In the genomic region with DNA sequence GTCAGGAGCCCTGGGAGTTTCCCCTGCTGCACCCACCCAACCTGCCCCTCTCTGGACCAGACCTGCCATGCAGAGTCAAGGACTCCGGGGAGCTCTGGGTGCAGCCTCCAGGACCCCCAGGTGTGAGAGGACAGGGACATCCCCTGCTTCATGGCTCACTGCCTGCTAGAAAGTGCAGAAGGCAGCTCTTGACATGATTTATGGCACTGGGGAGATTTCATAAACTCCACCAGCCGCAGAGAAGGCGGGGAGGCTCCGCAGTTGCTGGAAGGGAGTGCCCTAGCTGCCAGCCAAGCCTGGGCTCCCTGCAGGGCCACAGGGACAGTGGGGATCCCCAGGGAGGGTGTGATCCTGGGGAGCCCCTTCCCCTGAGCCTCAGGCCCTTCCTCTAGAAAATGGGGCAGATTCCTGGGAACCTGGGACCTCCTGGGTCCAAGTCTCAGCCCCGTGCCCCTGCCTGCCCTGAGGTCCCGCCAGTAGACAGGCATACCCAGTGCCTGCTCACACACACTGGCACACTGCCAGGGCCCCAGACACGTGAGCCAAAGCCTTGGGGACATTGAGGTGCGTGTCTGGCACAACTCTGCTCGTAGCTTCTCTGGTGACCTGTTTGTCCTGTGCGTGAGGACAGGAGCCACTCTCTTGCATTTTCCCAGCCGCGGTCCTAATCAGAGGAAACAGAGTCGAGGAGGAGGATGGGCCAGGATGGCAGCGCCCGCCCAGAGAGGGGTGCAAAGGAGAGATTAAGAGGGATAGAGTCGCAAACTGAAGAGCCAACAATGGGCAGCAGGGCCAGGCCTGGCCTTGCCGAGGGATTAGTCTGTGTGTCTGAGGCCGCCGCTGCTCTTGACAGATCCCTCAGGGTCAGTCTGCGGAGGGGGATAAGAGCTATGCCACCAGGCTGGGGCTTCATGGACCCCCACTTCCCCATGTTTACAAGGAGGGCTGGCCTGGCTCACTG, we compare ENCODE assay signal across 9 cellular contexts. TPM values are rescaled to one million over a fixed set of nuclear protein-coding genes. Genes with fewer than 3 reads are reported as not detected.
DNase-seq lines count a peak whose midpoint lies in the region; ATAC-seq and TF ChIP-seq lines count a peak whose summit lies in the region.
"Had no signal": no experiment of that assay in that cellular context is flagged by ENCODE, and none has a peak within 500 bp of the region (broad histone marks: within the 10 kb centered on the region; RNA-seq: fewer than 3 reads in every experiment).

No MANE protein-coding gene starts in this region.

- no peaks in the 10 kb centered on the region for H3K27me3 Mint-ChIP-seq in activated T-helper 17 cell treated with anti-CD3 and anti-CD28 coated beads, Interleukin-2, amount 50 U/mL, for 72 hours

- H3K9me3 ChIP-seq in mucosa of descending colon (no peaks in the 10 kb centered on the region), SJCRH30 (replicated peaks) (no peaks in the 10 kb centered on the region)

- H3K9me3 Mint-ChIP-seq in activated T-helper 17 cell treated with anti-CD3 and anti-CD28 coated beads, Interleukin-2, amount 50 U/mL, for 72 hours: no peaks in the 10 kb centered on the region
- H3K9me3 Mint-ChIP-seq: T-helper 2 cell treated with Interferon-gamma antibody and Interleukin-4, amounts not matched to agents 5 μg/mL and 100 μg/mL, for 36 hours had no signal

- H3K27me3 ChIP-seq in SJCRH30: no peaks in the 10 kb centered on the region

- H3K27ac Mint-ChIP-seq in activated T-helper 17 cell treated with anti-CD3 and anti-CD28 coated beads, Interleukin-2, amount 50 U/mL, for 72 hours: no peak overlapping the region
- H3K27ac Mint-ChIP-seq: T-helper 2 cell treated with Interferon-gamma antibody and Interleukin-4, amounts not matched to agents 5 μg/mL and 100 μg/mL, for 36 hours had no signal

- no peak for TF ChIP-seq CTCF in GM12865 (IDR thresholded peaks at IDR 0.05; ENCODE audit: insufficient read depth, low read depth, low read length, missing control alignments)
- TF ChIP-seq CTCF in mucosa of descending colon (IDR thresholded peaks at IDR 0.05): no peak

- peak; percentile 78 for ATAC-seq in mucosa of descending colon
- no peak for ATAC-seq in activated T-helper 17 cell treated with anti-CD3 and anti-CD28 coated beads, Interleukin-2, amount 50 U/mL, for 72 hours (replicated peaks)

- H3K4me1 ChIP-seq in mucosa of descending colon (ENCODE audit: low read depth): no peaks in the 10 kb centered on the region
- no peaks in the 10 kb centered on the region for H3K4me1 ChIP-seq in SJCRH30

- DNase-seq in GM12865 (ENCODE audit: low read depth): peak; percentile 29
- DNase-seq in NCI-H1694 (lab: John Stamatoyannopoulos, UW): peak; percentile 65
- DNase-seq in SHP77 (lab: John Stamatoyannopoulos, UW): peak; percentile 77 to 78
- peak in 2 of 3 donors; percentile 33 to 41 for DNase-seq in mucosa of descending colon
- no peak for DNase-seq in activated CD4-positive, alpha-beta T cell treated with anti-CD3 and anti-CD28 coated beads for 1 hour
- DNase-seq in NCI-H146 treated with DMSO at 0.1 percent for 48 hours (lab: John Stamatoyannopoulos, UW; ENCODE audit: unreplicated experiment): no peak
- no peak for DNase-seq in SJCRH30

- H3K4me3 ChIP-seq in GM12865 (ENCODE audit: low read depth, low read length) (no peak overlapping the region), mucosa of descending colon (no peak overlapping the region), SJCRH30 (no peak overlapping the region)

- H3K27ac ChIP-seq in SJCRH30: no peak overlapping the region

- no peak overlapping the region for H3K4me3 Mint-ChIP-seq in activated T-helper 17 cell treated with anti-CD3 and anti-CD28 coated beads, Interleukin-2, amount 50 U/mL, for 72 hours
- H3K4me3 Mint-ChIP-seq: T-helper 2 cell treated with Interferon-gamma antibody and Interleukin-4, amounts not matched to agents 5 μg/mL and 100 μg/mL, for 36 hours had no signal

- H3K36me3 ChIP-seq in mucosa of descending colon (ENCODE audit: low read depth) (no peaks in the 10 kb centered on the region), SJCRH30 (no peaks in the 10 kb centered on the region)

- H3K4me1 Mint-ChIP-seq in activated T-helper 17 cell treated with anti-CD3 and anti-CD28 coated beads, Interleukin-2, amount 50 U/mL, for 72 hours: no peaks in the 10 kb centered on the region

- H3K36me3 Mint-ChIP-seq in activated T-helper 17 cell treated with anti-CD3 and anti-CD28 coated beads, Interleukin-2, amount 50 U/mL, for 72 hours (ENCODE audit: low read depth): no peaks in the 10 kb centered on the region

- intact Hi-C loops in mucosa of descending colon (cut with DNase I, micrococcal nuclease): no loop called here

RNA-seq across cellular contexts. Expression of gene CABP7, which starts 13.8 kb away (rescaled TPM):
- under 1 TPM in 2 of 3 donors, not detected in 1; 0.19 to 0.41 TPM for total RNA-seq in mucosa of descending colon
- under 1 TPM in 1 of 2 donors, not detected in 1; 0.09 TPM for total RNA-seq in activated T-helper 17 cell treated with anti-CD3 and anti-CD28 coated beads, Interleukin-2, amount 50 U/mL, for 72 hours
- 0.06 TPM in 1 of 2 replicates, not detected in the other for total RNA-seq in SJCRH30 (2014; rRNA removed; shearing (Covaris generic))

RNA-seq across cellular contexts. Expression of gene ZMAT5, which starts 33.2 kb away (rescaled TPM):
- total RNA-seq in mucosa of descending colon: 10 to 100 TPM; 12.3 to 19.5 (median 16.1) TPM
- total RNA-seq in activated T-helper 17 cell treated with anti-CD3 and anti-CD28 coated beads, Interleukin-2, amount 50 U/mL, for 72 hours: 10 to 100 TPM; 17.8 to 29.7 TPM
- 16.1 and 16.8 TPM in 2 replicates for total RNA-seq in SJCRH30 (2014; rRNA removed; shearing (Covaris generic))

RNA-seq across cellular contexts. Expression of gene UQCR10, which starts 33.5 kb away (rescaled TPM):
- total RNA-seq in mucosa of descending colon: 100 to 1,000 TPM; 102 to 178 (median 154) TPM
- total RNA-seq in activated T-helper 17 cell treated with anti-CD3 and anti-CD28 coated beads, Interleukin-2, amount 50 U/mL, for 72 hours: 100 to 1,000 TPM in 1 of 2 donors, 10 to 100 TPM in 1; 62.8 to 106 TPM
- 100 and 116 TPM in 2 replicates for total RNA-seq in SJCRH30 (2014; rRNA removed; shearing (Covaris generic))

Comparison
In these comparisons a context has a peak if more than half of its experiments do, and no peak if none do; other contexts are left out.
1. DNase-seq: peak in GM12865 (single experiment), NCI-H1694 (single experiment), SHP77 (2 of 2) and mucosa of descending colon (2 of 3); none in activated CD4-positive, alpha-beta T cell treated with anti-CD3 and anti-CD28 coated beads for 1 hour (single experiment), NCI-H146 treated with DMSO at 0.1 percent for 48 hours (single experiment) and SJCRH30 (0 of 2).